ENCODE assay signal across 26 cellular contexts in genomic region chr4:86283341-86283740, GRCh38.
"Had no signal": no experiment of that assay in that cellular context is flagged by ENCODE, and none has a peak within 500 bp of the region (broad histone marks: within the 10 kb centered on the region; RNA-seq: fewer than 3 reads in every experiment).

No MANE protein-coding gene starts in this region.

- DNase-seq: effector CD8-positive, alpha-beta T cell; foreskin keratinocyte; glutamatergic neuron; heart right ventricle; hippocampal formation; left cardiac atrium; left lung; mesenchymal stem cell; mucosa of descending colon; naive B cell; nucleus accumbens; psoas muscle; right cardiac atrium; sigmoid colon; stimulated activated CD4-positive, alpha-beta T cell treated with anti-CD3 and anti-CD28 coated beads, Interleukin-2, amount 100 ng/mL, for 24 hours; stimulated activated CD4-positive, alpha-beta T cell treated with anti-CD3 and anti-CD28 coated beads, Interleukin-4, amount 100 ng/mL, for 24 hours; stimulated activated naive CD4-positive, alpha-beta T cell treated with Interleukin-2 at 50 U/mL for 16 hours; stomach; thyroid gland; trophoblast cell had no signal

- H3K9me3 Mint-ChIP-seq: dendritic cell treated with granulocyte-macrophage colony-stimulating factor and Interleukin-4, amounts not matched to agents 40 ng/mL and 50 ng/mL, for 4 days; mesothelial cell of epicardium; naive B cell; nephron had no signal

- ATAC-seq: foreskin keratinocyte; gastroesophageal sphincter; heart right ventricle; left cardiac atrium; left lung; mucosa of descending colon; psoas muscle; right cardiac atrium; stimulated activated effector memory CD8-positive, alpha-beta T cell treated with anti-CD3 and anti-CD28 coated beads, Interleukin-12 subunit alpha, Interleukin-12 subunit beta, amount 100 ng/mL, for 72 hours had no signal

- H3K36me3 Mint-ChIP-seq: mesothelial cell of epicardium; naive B cell; stimulated activated effector memory CD8-positive, alpha-beta T cell treated with anti-CD3 and anti-CD28 coated beads, Interleukin-12 subunit alpha, Interleukin-12 subunit beta, amount 100 ng/mL, for 72 hours had no signal

- H3K27me3 Mint-ChIP-seq: dendritic cell treated with granulocyte-macrophage colony-stimulating factor and Interleukin-4, amounts not matched to agents 40 ng/mL and 50 ng/mL, for 4 days had no signal

- H3K4me3 Mint-ChIP-seq: dendritic cell treated with granulocyte-macrophage colony-stimulating factor and Interleukin-4, amounts not matched to agents 40 ng/mL and 50 ng/mL, for 4 days; mesothelial cell of epicardium; naive B cell; nephron; stimulated activated effector memory CD8-positive, alpha-beta T cell treated with anti-CD3 and anti-CD28 coated beads, Interleukin-12 subunit alpha, Interleukin-12 subunit beta, amount 100 ng/mL, for 72 hours had no signal

- H3K36me3 ChIP-seq: esophagus muscularis mucosa, gastroesophageal sphincter, heart right ventricle, left lung, sigmoid colon, stomach, thyroid gland had no signal

- H3K9me3 ChIP-seq: esophagus muscularis mucosa, gastroesophageal sphincter, heart right ventricle, left lung, mucosa of descending colon, psoas muscle, sigmoid colon, stomach, thyroid gland had no signal

- H3K4me3 ChIP-seq: esophagus muscularis mucosa, gastroesophageal sphincter, heart right ventricle, left lung, mucosa of descending colon, psoas muscle, sigmoid colon, stomach, thyroid gland had no signal

- H3K4me1 ChIP-seq: heart right ventricle, left lung, psoas muscle, sigmoid colon, stomach had no signal

- H3K4me1 Mint-ChIP-seq: stimulated activated effector memory CD8-positive, alpha-beta T cell treated with anti-CD3 and anti-CD28 coated beads, Interleukin-12 subunit alpha, Interleukin-12 subunit beta, amount 100 ng/mL, for 72 hours had no signal

- H3K27ac Mint-ChIP-seq: dendritic cell treated with granulocyte-macrophage colony-stimulating factor and Interleukin-4, amounts not matched to agents 40 ng/mL and 50 ng/mL, for 4 days; mesothelial cell of epicardium; naive B cell; nephron; stimulated activated effector memory CD8-positive, alpha-beta T cell treated with anti-CD3 and anti-CD28 coated beads, Interleukin-12 subunit alpha, Interleukin-12 subunit beta, amount 100 ng/mL, for 72 hours had no signal

- H3K27ac ChIP-seq: esophagus muscularis mucosa, foreskin keratinocyte, gastroesophageal sphincter, heart right ventricle, left lung, psoas muscle, sigmoid colon, stomach, thyroid gland had no signal

- H3K27me3 ChIP-seq: esophagus muscularis mucosa, foreskin keratinocyte, gastroesophageal sphincter, heart right ventricle, left lung, sigmoid colon, stomach, thyroid gland had no signal
